Comparison of ENCODE assay signal across 7 cellular contexts in genomic region chr16:52533296-52533695, GRCh38. TPM values are rescaled to one million over a fixed set of nuclear protein-coding genes. Genes with fewer than 3 reads are reported as not detected.
"Had no signal": no experiment of that assay in that cellular context is flagged by ENCODE, and none has a peak within 500 bp of the region (broad histone marks: within the 10 kb centered on the region; RNA-seq: fewer than 3 reads in every experiment).

No MANE protein-coding gene starts in this region.

- DNase-seq: GM23248, H9, HFFc6, IMR-90, KG1 had no signal

- ATAC-seq: HCT116, K562 had no signal

- H3K27ac ChIP-seq: GM23248 had no signal

- H3K4me3 ChIP-seq: GM23248, K562 had no signal

- H3K9ac ChIP-seq: GM23248 had no signal

- H2AFZ ChIP-seq: GM23248 had no signal

RNA-seq across cellular contexts. Expression of gene TOX3, which starts 13.6 kb away (rescaled TPM):
- polyA plus RNA-seq: GM23248, IMR-90, K562 had no signal
